ENCODE assay signal across 8 cellular contexts in the genomic region with DNA sequence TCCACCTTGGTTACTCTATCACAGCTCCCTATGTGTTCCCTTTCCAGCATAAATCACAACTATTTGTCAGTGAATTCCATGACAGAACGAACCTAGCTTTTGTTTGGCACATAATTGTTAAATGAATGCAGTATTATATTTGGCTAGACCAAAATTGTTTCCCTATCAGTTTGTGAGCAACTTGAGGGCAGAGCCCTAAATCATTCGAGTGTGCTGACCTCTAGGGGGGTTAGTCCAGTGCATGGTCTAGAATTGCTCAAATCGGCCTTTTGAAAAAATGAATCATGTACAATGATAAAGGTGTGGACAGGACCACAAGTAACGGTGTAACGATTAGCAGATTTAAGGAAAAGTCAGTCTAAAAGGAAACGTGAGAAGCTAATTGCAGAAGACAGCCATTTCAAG. TPM values are rescaled to one million over a fixed set of nuclear protein-coding genes. Genes with fewer than 3 reads are reported as not detected.
DNase-seq lines count a peak whose midpoint lies in the region; TF ChIP-seq lines count a peak whose summit lies in the region.

No MANE protein-coding gene starts in this region.

- H3K27ac Mint-ChIP-seq in dendritic cell treated with granulocyte-macrophage colony-stimulating factor and Interleukin-4, amounts not matched to agents 40 ng/mL and 50 ng/mL, for 4 days, result peak overlapping the region; percentile 94
- peak overlapping the region; percentile 57 for H3K27ac Mint-ChIP-seq in nephron progenitor cell

- intact Hi-C loops in dendritic cell treated with granulocyte-macrophage colony-stimulating factor and Interleukin-4, amounts not matched to agents 40 ng/mL and 50 ng/mL, for 4 days (cut with micrococcal nuclease), result no loop called here

- H3K9me3 Mint-ChIP-seq in dendritic cell treated with granulocyte-macrophage colony-stimulating factor and Interleukin-4, amounts not matched to agents 40 ng/mL and 50 ng/mL, for 4 days, result peaks cover 21% of the 10 kb centered on the region
- H3K9me3 Mint-ChIP-seq in nephron progenitor cell, result peaks cover 26% of the 10 kb centered on the region

- no peaks in the 10 kb centered on the region for H3K36me3 ChIP-seq in BJ (ENCODE audit: control insufficient read depth, insufficient read depth, low read length)

- H3K4me3 ChIP-seq in BJ (ENCODE audit: low read depth, low read length) (peak overlapping the region; percentile 0; the same call in 1 of the 2 replicates), LNCaP clone FGC (ENCODE audit: low read depth, low read length) (peak overlapping the region; percentile 89)

- peak overlapping the region; percentile 88 for H3K4me3 Mint-ChIP-seq in dendritic cell treated with granulocyte-macrophage colony-stimulating factor and Interleukin-4, amounts not matched to agents 40 ng/mL and 50 ng/mL, for 4 days
- peak overlapping the region; percentile 86 for H3K4me3 Mint-ChIP-seq in nephron progenitor cell

- no peaks in the 10 kb centered on the region for H3K27me3 ChIP-seq in BJ (ENCODE audit: control insufficient read depth, insufficient read depth, low read length)

- TF ChIP-seq CTCF in BJ (IDR thresholded peaks at IDR 0.05; ENCODE audit: insufficient read depth, low read depth, low read length) (no peak), LNCaP clone FGC (IDR thresholded peaks at IDR 0.05; ENCODE audit: control insufficient read depth, extremely low read depth, insufficient read depth) (no peak), nephron progenitor cell (IDR thresholded peaks at IDR 0.05) (no peak)

- POLR2A ChIA-PET in BJ (lab: Charles Lee), result no interaction called here

- H3K36me3 Mint-ChIP-seq in dendritic cell treated with granulocyte-macrophage colony-stimulating factor and Interleukin-4, amounts not matched to agents 40 ng/mL and 50 ng/mL, for 4 days (ENCODE audit: low read depth), result peaks cover 14% of the 10 kb centered on the region
- H3K36me3 Mint-ChIP-seq in nephron progenitor cell (ENCODE audit: low read depth), result peaks cover 20% of the 10 kb centered on the region

- CTCF ChIA-PET in BJ (lab: Yijun Ruan, JAX), result interaction anchor here (0.7 to 2.1 kb wide), 6 partner anchors 8 to 49 kb away, joined by 3 to 5 read pairs (median 4); no protein-coding TSS in a partner anchor

- peaks cover 31% of the 10 kb centered on the region for H3K4me1 Mint-ChIP-seq in dendritic cell treated with granulocyte-macrophage colony-stimulating factor and Interleukin-4, amounts not matched to agents 40 ng/mL and 50 ng/mL, for 4 days (ENCODE audit: low read depth)
- H3K4me1 Mint-ChIP-seq in nephron progenitor cell, result peaks cover 19% of the 10 kb centered on the region

- H3K27me3 Mint-ChIP-seq in dendritic cell treated with granulocyte-macrophage colony-stimulating factor and Interleukin-4, amounts not matched to agents 40 ng/mL and 50 ng/mL, for 4 days, result peaks cover 16% of the 10 kb centered on the region
- H3K27me3 Mint-ChIP-seq in nephron progenitor cell (ENCODE audit: low read depth, poor library complexity), result peaks cover 7% of the 10 kb centered on the region

- no peak for DNase-seq in BJ (ENCODE audit: low read depth)
- no peak for DNase-seq in LNCaP clone FGC (ENCODE audit: low read depth)
- no peak for DNase-seq in nephron progenitor cell
- no peak for DNase-seq in amygdala (lab: John Stamatoyannopoulos, UW)
- no peak for DNase-seq in Ammon's horn (ENCODE audit: low spot score)
- DNase-seq in NCI-H748 (lab: John Stamatoyannopoulos, UW; ENCODE audit: unreplicated experiment), result no peak
- no peak for DNase-seq in islet precursor cell

RNA-seq across cellular contexts. Expression of a gene that starts 0.5 kb away (rescaled TPM):
- polyA plus RNA-seq in BJ (2011; rRNA removed), result 20.7 and 32.1 TPM in 2 replicates
- polyA minus RNA-seq in BJ (2011; rRNA and poly(A)+ RNA removed), result 8.4 and 12.9 TPM in 2 replicates
